ENCODE assay signal across 10 cellular contexts in genomic region chr21:35438643-35439404, GRCh38.
A peak's percentile ranks its signal among the peaks of the same experiment; 100 is the strongest.
DNase-seq lines count a peak whose midpoint lies in the region; TF ChIP-seq lines count a peak whose summit lies in the region.
"Had no signal": no experiment of that assay in that cellular context is flagged by ENCODE, and none has a peak within 500 bp of the region (broad histone marks: within the 10 kb centered on the region; RNA-seq: fewer than 3 reads in every experiment).

No MANE protein-coding gene starts in this region.

- H3K9me3 ChIP-seq in colonic mucosa: no peaks in the 10 kb centered on the region
- H3K9me3 ChIP-seq in transverse colon: peaks cover 7 to 8% of the 10 kb centered on the region in 2 donors

- in situ Hi-C loops in transverse colon (cut with MboI; ENCODE audit: low pct_ligation_motif_present in 1 of 4, low pct_unique_long_range_greater_than_20kb in 1 of 4, low sequenced_read_pairs in 3 of 4): no loop called here

- intact Hi-C loops in colonic mucosa (cut with DNase I): no loop called here
- intact Hi-C loops in transverse colon (cut with DNase I; ENCODE audit: low total_unique reads): no loop called here

- H3K36me3 ChIP-seq in colonic mucosa: no peaks in the 10 kb centered on the region
- no peaks in the 10 kb centered on the region for H3K36me3 ChIP-seq in transverse colon

- H3K27me3 ChIP-seq in colonic mucosa (no peaks in the 10 kb centered on the region), transverse colon (no peaks in the 10 kb centered on the region)

- TF ChIP-seq POLR2A in transverse colon (IDR thresholded peaks at IDR 0.05): no peak

- no peak for TF ChIP-seq CTCF in colonic mucosa (IDR thresholded peaks at IDR 0.05)
- TF ChIP-seq CTCF in transverse colon (IDR thresholded peaks at IDR 0.05): no peak

- H3K4me1 ChIP-seq in colonic mucosa (no peaks in the 10 kb centered on the region), transverse colon (peaks cover 0 to 15% (median 2%) of the 10 kb centered on the region in 4 donors)

- no peak overlapping the region for H3K9ac ChIP-seq in colonic mucosa (ENCODE audit: low read depth in 2 of 2, low read length in 2 of 2)

- DNase-seq in stimulated activated CD4-positive, alpha-beta T cell treated with anti-CD3 and anti-CD28 coated beads, Interleukin-15, amount 100 ng/mL, for 24 hours: peak; percentile 35
- no peak for DNase-seq in stimulated activated CD4-positive, alpha-beta T cell treated with anti-CD3 and anti-CD28 coated beads, Interleukin-2, amount 100 ng/mL, for 48 hours
- DNase-seq in MV-4-11 (lab: John Stamatoyannopoulos, UW) (peak; percentile 44), colonic mucosa (peak; percentile 44), transverse colon (peak; percentile 35), DMS79 (lab: John Stamatoyannopoulos, UW) (no peak), HEK293T (ENCODE audit: extremely low spot score) (no peak), NCI-H526 treated with DMSO at 0.1 percent for 48 hours (lab: John Stamatoyannopoulos, UW) (no peak)
- DNase-seq: EL, natural killer cell had no signal

- CTCF ChIA-PET in HEK293T (lab: Yijun Ruan, JAX): interaction anchor here (0.6 to 0.8 kb wide), 2 partner anchors 289 to 401 kb away, joined by 3 read pairs; no protein-coding TSS in a partner anchor

- H3K27ac ChIP-seq in colonic mucosa (peak overlapping the region; percentile 12), transverse colon (peak overlapping the region; percentile 5 to 41 (median 34))

- WGBS in transverse colon (ENCODE audit: low coverage in 1 of 2), 2 donors: 17 to 23% methylated on average over 1 to 6 of the region's 6 CpGs

- no peak for TF ChIP-seq EP300 in transverse colon (IDR thresholded peaks at IDR 0.05; ENCODE audit: low read depth)

- H3K4me3 ChIP-seq in colonic mucosa (no peak overlapping the region), transverse colon (no peak overlapping the region)

- POLR2A ChIA-PET in HEK293T (lab: Yijun Ruan, JAX): no interaction called here

TF ChIP-seq in HEK293T, 16 proteins besides CTCF, POLR2A, EP300 and RAD21:
- TF ChIP-seq TARDBP (IDR thresholded peaks at IDR 0.05) (no peak), SUZ12 (IDR thresholded peaks at IDR 0.05) (no peak), NFRKB (IDR thresholded peaks at IDR 0.05) (no peak), FOXK2 (IDR thresholded peaks at IDR 0.05) (no peak), ZNF384 (IDR thresholded peaks at IDR 0.05) (no peak), CTBP1 (IDR thresholded peaks at IDR 0.05; ENCODE audit: borderline replicate concordance) (no peak), BHLHE40 (IDR thresholded peaks at IDR 0.05; ENCODE audit: borderline replicate concordance) (no peak), FOXA1 (IDR thresholded peaks at IDR 0.05) (no peak), ARNT (IDR thresholded peaks at IDR 0.05) (no peak), L3MBTL2 (conservative IDR thresholded peaks at IDR 0.05) (no peak), HDGF (IDR thresholded peaks at IDR 0.05; ENCODE audit: borderline replicate concordance) (no peak), PKNOX1 (IDR thresholded peaks at IDR 0.05) (no peak), FOXM1 (IDR thresholded peaks at IDR 0.05; ENCODE audit: borderline replicate concordance) (no peak), ELF4 (IDR thresholded peaks at IDR 0.05) (no peak), SP1 (IDR thresholded peaks at IDR 0.05) (no peak), LEF1 (IDR thresholded peaks at IDR 0.05; ENCODE audit: borderline replicate concordance) (no peak)

Comparison
In these comparisons a context has a peak if more than half of its experiments do, and no peak if none do; other contexts are left out.
1. DNase-seq: peak in stimulated activated CD4-positive, alpha-beta T cell treated with anti-CD3 and anti-CD28 coated beads, Interleukin-15, amount 100 ng/mL, for 24 hours (single experiment), MV-4-11 (single experiment), colonic mucosa (single experiment) and transverse colon (single experiment); none in stimulated activated CD4-positive, alpha-beta T cell treated with anti-CD3 and anti-CD28 coated beads, Interleukin-2, amount 100 ng/mL, for 48 hours (0 of 2), DMS79 (single experiment), HEK293T (single experiment) and NCI-H526 treated with DMSO at 0.1 percent for 48 hours (single experiment).